21 cellular contexts compared by ENCODE assay signal in genomic region chr3:114361391-114361790, GRCh38.
DNase-seq lines count a peak whose midpoint lies in the region; ATAC-seq and TF ChIP-seq lines count a peak whose summit lies in the region.
"Had no signal": no experiment of that assay in that cellular context is flagged by ENCODE, and none has a peak within 500 bp of the region (broad histone marks: within the 10 kb centered on the region; RNA-seq: fewer than 3 reads in every experiment).

No MANE protein-coding gene starts in this region.

- no peaks in the 10 kb centered on the region for H3K9me3 ChIP-seq in upper lobe of right lung
- H3K9me3 ChIP-seq: BE2C, MG63, Peyer's patch had no signal

- H3K4me1 ChIP-seq in upper lobe of right lung = peaks cover 6% of the 10 kb centered on the region
- H3K4me1 ChIP-seq: BE2C had no signal

- H3K27ac ChIP-seq in upper lobe of right lung = no peak overlapping the region
- H3K27ac ChIP-seq: Peyer's patch had no signal

- peak overlapping the region; percentile 82 for H3K27ac Mint-ChIP-seq in activated T-cell treated with anti-CD3 and anti-CD28 coated beads, Interleukin-2, amount 50 U/mL, for 72 hours
- H3K27ac Mint-ChIP-seq in activated naive CD8-positive, alpha-beta T cell treated with anti-CD3 and anti-CD28 coated beads, Interleukin-2, amount 50 U/mL, for 24 hours = peak overlapping the region; percentile 49

- no peak overlapping the region for H3K4me3 ChIP-seq in upper lobe of right lung
- H3K4me3 ChIP-seq: GM12878, MG63, Peyer's patch had no signal

- peaks cover 30% of the 10 kb centered on the region for H3K4me1 Mint-ChIP-seq in activated T-cell treated with anti-CD3 and anti-CD28 coated beads, Interleukin-2, amount 50 U/mL, for 72 hours (ENCODE audit: low read depth)
- H3K4me1 Mint-ChIP-seq in activated naive CD8-positive, alpha-beta T cell treated with anti-CD3 and anti-CD28 coated beads, Interleukin-2, amount 50 U/mL, for 24 hours = peaks cover 24% of the 10 kb centered on the region

- intact Hi-C loops in upper lobe of right lung (cut with DNase I) = no loop called here

- DNase-seq in activated T-cell treated with anti-CD3 and anti-CD28 coated beads, Interleukin-2, amount 50 U/mL, for 72 hours = no peak
- no peak for DNase-seq in activated T-cell treated with anti-CD3 and anti-CD28 coated beads for 4 hours
- DNase-seq in activated naive CD8-positive, alpha-beta T cell treated with anti-CD3 and anti-CD28 coated beads, Interleukin-2, amount 50 U/mL, for 24 hours = no peak
- DNase-seq in left kidney (ENCODE audit: low read depth, low spot score) = peak; percentile 48
- no peak for DNase-seq in upper lobe of right lung
- no peak for DNase-seq in NCI-H82 treated with DMSO at 0.1 percent for 48 hours (lab: John Stamatoyannopoulos, UW; ENCODE audit: unreplicated experiment)
- DNase-seq: BE2C, DMS79 treated with DMSO at 0.1 percent for 48 hours, H7, Kasumi-1, MG63, NCI-H1417 treated with DMSO at 0.1 percent for 48 hours, NCI-H187 treated with DMSO at 0.1 percent for 48 hours, NCI-H2171, NCI-H345, NCI-H524, NCI-H774, Peyer's patch had no signal

- TF ChIP-seq CTCF in upper lobe of right lung (IDR thresholded peaks at IDR 0.05) = no peak

- H3K27me3 Mint-ChIP-seq in activated T-cell treated with anti-CD3 and anti-CD28 coated beads, Interleukin-2, amount 50 U/mL, for 72 hours (ENCODE audit: low read depth) = no peaks in the 10 kb centered on the region
- H3K27me3 Mint-ChIP-seq in activated naive CD8-positive, alpha-beta T cell treated with anti-CD3 and anti-CD28 coated beads, Interleukin-2, amount 50 U/mL, for 24 hours = no peaks in the 10 kb centered on the region

- ATAC-seq in activated T-cell treated with anti-CD3 and anti-CD28 coated beads, Interleukin-2, amount 50 U/mL, for 72 hours (replicated peaks in 1 of 2) = no peak
- ATAC-seq in activated naive CD8-positive, alpha-beta T cell treated with anti-CD3 and anti-CD28 coated beads, Interleukin-2, amount 50 U/mL, for 24 hours = no peak
- ATAC-seq in upper lobe of right lung = no peak
- ATAC-seq in HG03039 (IDR thresholded peaks at IDR 0.05; ENCODE audit: unreplicated experiment) = no peak
- ATAC-seq: GM12878, SK-N-SH treated with all-trans-retinoic acid at 6 μM for 48 hours had no signal

- H3K4me3 Mint-ChIP-seq in activated T-cell treated with anti-CD3 and anti-CD28 coated beads, Interleukin-2, amount 50 U/mL, for 72 hours = no peak overlapping the region
- H3K4me3 Mint-ChIP-seq in activated naive CD8-positive, alpha-beta T cell treated with anti-CD3 and anti-CD28 coated beads, Interleukin-2, amount 50 U/mL, for 24 hours = no peak overlapping the region

- no peaks in the 10 kb centered on the region for H3K27me3 ChIP-seq in upper lobe of right lung
- H3K27me3 ChIP-seq: BE2C, MG63, Peyer's patch had no signal

- H3K9me3 Mint-ChIP-seq in activated T-cell treated with anti-CD3 and anti-CD28 coated beads, Interleukin-2, amount 50 U/mL, for 72 hours = no peaks in the 10 kb centered on the region
- H3K9me3 Mint-ChIP-seq in activated naive CD8-positive, alpha-beta T cell treated with anti-CD3 and anti-CD28 coated beads, Interleukin-2, amount 50 U/mL, for 24 hours = no peaks in the 10 kb centered on the region

- no peaks in the 10 kb centered on the region for H3K36me3 Mint-ChIP-seq in activated T-cell treated with anti-CD3 and anti-CD28 coated beads, Interleukin-2, amount 50 U/mL, for 72 hours (ENCODE audit: insufficient read depth in 2 of 2)
- H3K36me3 Mint-ChIP-seq in activated naive CD8-positive, alpha-beta T cell treated with anti-CD3 and anti-CD28 coated beads, Interleukin-2, amount 50 U/mL, for 24 hours (ENCODE audit: low read depth) = no peaks in the 10 kb centered on the region

- H3K36me3 ChIP-seq in upper lobe of right lung = no peaks in the 10 kb centered on the region
- H3K36me3 ChIP-seq: BE2C, MG63, Peyer's patch had no signal
